Comparison of ENCODE assay signal across 1 cellular context in the genomic region with DNA sequence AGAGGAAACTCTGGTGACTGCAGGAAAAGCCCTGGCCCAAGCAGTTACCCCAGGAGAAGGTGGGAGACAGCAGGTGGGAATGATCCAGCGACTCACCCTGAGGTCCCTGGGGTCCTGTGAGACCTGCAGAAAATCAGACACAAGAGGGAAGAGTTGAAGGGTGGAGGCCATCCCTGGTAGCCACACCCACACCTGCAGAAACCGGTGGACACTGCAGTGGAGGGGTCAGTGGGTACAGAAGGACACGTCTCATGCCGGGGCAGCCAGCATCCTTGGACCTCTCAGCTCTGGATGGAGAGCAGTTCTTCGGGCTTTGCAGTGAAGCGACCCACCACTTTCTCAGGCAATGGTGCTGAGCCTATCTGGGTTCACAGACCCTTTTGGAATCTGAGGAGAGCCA.
TF ChIP-seq lines count a peak whose summit lies in the region.

No MANE protein-coding gene starts in this region.

TF ChIP-seq in GM23338, 12 proteins besides CTCF, POLR2A, EP300 and RAD21 (continued from another document):
- TF ChIP-seq, protein P1, sequence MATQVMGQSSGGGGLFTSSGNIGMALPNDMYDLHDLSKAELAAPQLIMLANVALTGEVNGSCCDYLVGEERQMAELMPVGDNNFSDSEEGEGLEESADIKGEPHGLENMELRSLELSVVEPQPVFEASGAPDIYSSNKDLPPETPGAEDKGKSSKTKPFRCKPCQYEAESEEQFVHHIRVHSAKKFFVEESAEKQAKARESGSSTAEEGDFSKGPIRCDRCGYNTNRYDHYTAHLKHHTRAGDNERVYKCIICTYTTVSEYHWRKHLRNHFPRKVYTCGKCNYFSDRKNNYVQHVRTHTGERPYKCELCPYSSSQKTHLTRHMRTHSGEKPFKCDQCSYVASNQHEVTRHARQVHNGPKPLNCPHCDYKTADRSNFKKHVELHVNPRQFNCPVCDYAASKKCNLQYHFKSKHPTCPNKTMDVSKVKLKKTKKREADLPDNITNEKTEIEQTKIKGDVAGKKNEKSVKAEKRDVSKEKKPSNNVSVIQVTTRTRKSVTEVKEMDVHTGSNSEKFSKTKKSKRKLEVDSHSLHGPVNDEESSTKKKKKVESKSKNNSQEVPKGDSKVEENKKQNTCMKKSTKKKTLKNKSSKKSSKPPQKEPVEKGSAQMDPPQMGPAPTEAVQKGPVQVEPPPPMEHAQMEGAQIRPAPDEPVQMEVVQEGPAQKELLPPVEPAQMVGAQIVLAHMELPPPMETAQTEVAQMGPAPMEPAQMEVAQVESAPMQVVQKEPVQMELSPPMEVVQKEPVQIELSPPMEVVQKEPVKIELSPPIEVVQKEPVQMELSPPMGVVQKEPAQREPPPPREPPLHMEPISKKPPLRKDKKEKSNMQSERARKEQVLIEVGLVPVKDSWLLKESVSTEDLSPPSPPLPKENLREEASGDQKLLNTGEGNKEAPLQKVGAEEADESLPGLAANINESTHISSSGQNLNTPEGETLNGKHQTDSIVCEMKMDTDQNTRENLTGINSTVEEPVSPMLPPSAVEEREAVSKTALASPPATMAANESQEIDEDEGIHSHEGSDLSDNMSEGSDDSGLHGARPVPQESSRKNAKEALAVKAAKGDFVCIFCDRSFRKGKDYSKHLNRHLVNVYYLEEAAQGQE (IDR thresholded peaks at IDR 0.05; ENCODE audit: unreplicated experiment): no peak
- no peak for TF ChIP-seq JUNB (IDR thresholded peaks at IDR 0.05; ENCODE audit: unreplicated experiment)
